Comparison of ENCODE assay signal across 7 cellular contexts in genomic region chr14:23634698-23635412, GRCh38. TPM values are rescaled to one million over a fixed set of nuclear protein-coding genes. Genes with fewer than 3 reads are reported as not detected.
"Had no signal": no experiment of that assay in that cellular context is flagged by ENCODE, and none has a peak within 500 bp of the region (broad histone marks: within the 10 kb centered on the region; RNA-seq: fewer than 3 reads in every experiment).

No MANE protein-coding gene starts in this region.

RNA-seq across cellular contexts. Expression of gene DHRS2, which starts 1.3 kb away (rescaled TPM):
- total RNA-seq: activated B cell treated with CpG ODN at 0.5 μM for 24 hours, ascending aorta, bronchial epithelial cell, gastrocnemius medialis had no signal

RNA-seq across cellular contexts. Expression of gene JPH4, which starts 56.3 kb away (rescaled TPM):
- total RNA-seq: activated naive CD8-positive, alpha-beta T cell treated with anti-CD3 and anti-CD28 coated beads, Interleukin-2, amount 10 ng/mL, durations not matched to agents 7 days and 5 days; bronchial epithelial cell; dermis blood vessel endothelial cell; foreskin keratinocyte had no signal
- polyA plus RNA-seq: foreskin keratinocyte had no signal
